In the genomic region with DNA sequence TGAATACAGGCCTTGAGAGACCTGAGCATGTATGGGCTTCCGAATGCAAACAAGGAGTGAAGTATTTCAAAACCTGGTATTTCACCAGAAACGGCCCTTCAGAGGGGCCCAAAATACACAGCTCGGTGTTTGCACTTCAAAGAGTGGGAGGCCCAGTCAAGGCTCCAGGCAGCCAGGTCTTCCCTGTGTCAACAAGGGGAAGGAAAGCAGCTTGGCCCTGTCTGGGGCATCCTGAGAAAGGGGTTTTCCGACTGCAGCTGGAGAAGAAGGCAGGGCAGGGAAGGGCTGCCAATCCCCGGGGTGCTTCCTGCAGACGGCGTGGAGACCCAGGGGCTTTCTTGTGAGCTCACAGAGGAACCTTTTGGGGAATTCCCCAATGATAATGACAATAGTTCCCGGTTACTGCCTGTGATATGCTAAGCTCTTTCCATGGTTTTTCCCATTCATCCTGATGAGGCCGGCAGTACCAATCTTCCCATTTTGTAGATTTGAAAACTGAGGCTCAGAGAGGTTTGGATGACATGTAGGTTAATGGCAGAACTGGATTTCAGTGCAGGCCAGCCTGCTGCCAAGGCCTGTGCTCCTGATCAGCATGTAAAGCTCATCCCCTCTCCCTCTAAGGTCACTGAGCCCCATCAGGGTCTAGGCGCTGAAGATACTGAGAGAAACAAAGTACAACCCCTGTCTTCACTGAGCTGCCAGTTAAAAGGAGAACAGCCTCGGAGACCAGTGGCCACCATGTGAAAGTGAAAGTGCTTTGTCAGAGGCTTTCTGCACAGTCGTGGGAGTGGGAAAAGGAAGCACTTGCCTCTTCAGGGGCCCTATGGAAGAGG, we compare ENCODE assay signal across 8 cellular contexts. TPM values are rescaled to one million over a fixed set of nuclear protein-coding genes. Genes with fewer than 3 reads are reported as not detected.
A peak's percentile ranks its signal among the peaks of the same experiment; 100 is the strongest.
DNase-seq lines count a peak whose midpoint lies in the region; ATAC-seq and TF ChIP-seq lines count a peak whose summit lies in the region.

No MANE protein-coding gene starts in this region.

- H3K4me3 ChIP-seq in fibroblast of pulmonary artery (replicated peaks; ENCODE audit: low read depth, low read length), result no peak overlapping the region
- no peak overlapping the region for H3K4me3 ChIP-seq in SJCRH30

- no peak for TF ChIP-seq CTCF in fibroblast of pulmonary artery (IDR thresholded peaks at IDR 0.05; ENCODE audit: low read length, missing control alignments)

- DNase-seq in Ammon's horn (ENCODE audit: low spot score) (peak; percentile 37), UCSD-AML1 (lab: John Stamatoyannopoulos, UW; ENCODE audit: unreplicated experiment) (peak; percentile 55), fibroblast of pulmonary artery (ENCODE audit: low read depth) (peak; percentile 88), sciatic nerve (ENCODE audit: low spot score) (peak; percentile 57), AG08395 (ENCODE audit: low spot score) (no peak), SJCRH30 (no peak)

- H3K27me3 ChIP-seq in SJCRH30, result peaks cover 11% of the 10 kb centered on the region; the same call in 1 of the 2 replicates

- H3K9me3 ChIP-seq in SJCRH30 (replicated peaks), result no peaks in the 10 kb centered on the region

- ATAC-seq in HG02642 (IDR thresholded peaks at IDR 0.05; ENCODE audit: poor library complexity, unreplicated experiment) (peak; percentile 47), sciatic nerve (peak; percentile 60), HG02938 (IDR thresholded peaks at IDR 0.05; ENCODE audit: unreplicated experiment) (no peak)

- H3K36me3 ChIP-seq in SJCRH30, result no peaks in the 10 kb centered on the region

- intact Hi-C loops in sciatic nerve (cut with DNase I), result no loop called here

- no peaks in the 10 kb centered on the region for H3K4me1 ChIP-seq in SJCRH30

- no peak overlapping the region for H3K27ac ChIP-seq in SJCRH30

RNA-seq across cellular contexts. Expression of gene TLE3, which starts 43.0 kb away (rescaled TPM):
- total RNA-seq in sciatic nerve, result 90.1 TPM
- 35.7 and 36.9 TPM in 2 replicates for total RNA-seq in SJCRH30 (2014; rRNA removed; shearing (Covaris generic))

Comparison
In these comparisons a context has a peak if more than half of its experiments do, and no peak if none do; other contexts are left out.
1. DNase-seq: peak in Ammon's horn (single experiment), UCSD-AML1 (single experiment), fibroblast of pulmonary artery (single experiment) and sciatic nerve (single experiment); none in AG08395 (single experiment) and SJCRH30 (0 of 2).